In the genomic region with DNA sequence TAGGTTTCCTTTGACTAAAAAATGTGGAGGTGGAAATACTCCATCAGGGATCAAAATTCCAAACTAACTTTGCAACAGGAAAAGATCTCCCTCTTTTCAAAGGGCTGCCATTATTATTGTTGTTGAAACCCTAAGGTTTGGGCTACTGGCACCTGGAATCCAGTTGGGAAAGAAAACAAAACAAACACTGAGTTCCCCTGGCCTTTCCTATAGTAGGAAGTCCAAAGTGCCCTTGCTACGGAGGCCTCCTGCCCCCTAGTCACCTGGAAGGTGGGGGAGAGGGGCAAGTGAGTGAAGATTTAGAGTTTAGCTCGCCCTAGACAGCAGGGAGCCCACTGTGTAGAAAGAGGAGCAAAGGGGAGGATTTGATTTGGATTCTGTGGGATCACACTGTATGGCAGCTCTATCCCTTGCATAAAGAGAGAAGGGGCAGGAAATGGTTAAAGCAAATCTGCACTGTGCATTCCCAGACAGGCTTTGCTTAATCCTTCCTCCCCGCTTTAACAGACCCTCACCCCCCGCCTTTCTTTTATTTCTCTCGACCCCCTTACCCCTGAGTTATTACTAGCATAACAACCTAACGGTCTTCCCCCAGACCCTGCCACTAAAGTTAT, we compare ENCODE assay signal across 8 cellular contexts. TPM values are rescaled to one million over a fixed set of nuclear protein-coding genes. Genes with fewer than 3 reads are reported as not detected.
DNase-seq lines count a peak whose midpoint lies in the region; ATAC-seq and TF ChIP-seq lines count a peak whose summit lies in the region.

No MANE protein-coding gene starts in this region.

- WGBS in endodermal cell (ENCODE audit: insufficient coverage in 1 of 2, insufficient read length in 1 of 2), 2 experiments = 14% methylated on average over 6 of the region's 6 CpGs; no CpG with 5 or more reads in 1 of the 2 experiments

- no peak overlapping the region for H2AFZ ChIP-seq in OCI-LY7 (ENCODE audit: low read length)

- peaks cover 49 to 62% of the 10 kb centered on the region in 2 donors for H3K27me3 Mint-ChIP-seq in CD8-positive, alpha-beta memory T cell
- peaks cover 31% of the 10 kb centered on the region for H3K27me3 Mint-ChIP-seq in endodermal cell (ENCODE audit: insufficient read depth)
- peaks cover 17% of the 10 kb centered on the region for H3K27me3 Mint-ChIP-seq in osteocyte (ENCODE audit: unreplicated experiment)

- intact Hi-C loops in OCI-LY7 (cut with micrococcal nuclease; ENCODE audit: unreplicated experiment) = loop anchor here (5.0 kb wide), 1 partner anchor 428 kb away; no protein-coding TSS in a partner anchor

- no peaks in the 10 kb centered on the region for H3K36me3 ChIP-seq in CD8-positive, alpha-beta memory T cell (ENCODE audit: insufficient read depth, low read length)
- no peaks in the 10 kb centered on the region for H3K36me3 ChIP-seq in endodermal cell (ENCODE audit: control insufficient read depth, insufficient read depth, low read length)
- H3K36me3 ChIP-seq in OCI-LY7 (ENCODE audit: insufficient read depth, low read length) = no peaks in the 10 kb centered on the region

- no peak overlapping the region for H3K9ac ChIP-seq in endodermal cell (ENCODE audit: extremely low read depth, low read length, poor library complexity, severe bottlenecking)

- H3K36me3 Mint-ChIP-seq in CD8-positive, alpha-beta memory T cell = no peaks in the 10 kb centered on the region
- H3K36me3 Mint-ChIP-seq in endodermal cell (ENCODE audit: low read depth) (no peaks in the 10 kb centered on the region), osteocyte (ENCODE audit: unreplicated experiment) (peaks cover 34% of the 10 kb centered on the region)

- no peaks in the 10 kb centered on the region for H3K9me3 ChIP-seq in CD8-positive, alpha-beta memory T cell (ENCODE audit: low read length)
- H3K9me3 ChIP-seq in endodermal cell (ENCODE audit: control insufficient read depth, low read length) (no peaks in the 10 kb centered on the region), OCI-LY7 (ENCODE audit: low read length) (no peaks in the 10 kb centered on the region)

- H3K4me3 ChIP-seq in CD8-positive, alpha-beta memory T cell (ENCODE audit: low read length) = no peak overlapping the region
- H3K4me3 ChIP-seq in endodermal cell (ENCODE audit: low read length) (peak overlapping the region; percentile 88), OCI-LY7 (ENCODE audit: low read depth, low read length, poor library complexity, severe bottlenecking) (no peak overlapping the region)

- no peaks in the 10 kb centered on the region for H3K79me2 ChIP-seq in OCI-LY7 (ENCODE audit: insufficient read depth, low read depth, low read length)

- H3K27ac Mint-ChIP-seq in CD8-positive, alpha-beta memory T cell = peak overlapping the region in 2 of 8 donors; percentile 46 to 54
- H3K27ac Mint-ChIP-seq in endodermal cell = no peak overlapping the region
- peak overlapping the region; percentile 90 for H3K27ac Mint-ChIP-seq in osteocyte (ENCODE audit: unreplicated experiment)

- peaks cover 26 to 46% (median 36%) of the 10 kb centered on the region in 3 donors for H3K4me1 Mint-ChIP-seq in CD8-positive, alpha-beta memory T cell
- peaks cover 17% of the 10 kb centered on the region for H3K4me1 Mint-ChIP-seq in endodermal cell
- peaks cover 32% of the 10 kb centered on the region for H3K4me1 Mint-ChIP-seq in osteocyte (ENCODE audit: unreplicated experiment)

- H3K9me2 ChIP-seq in OCI-LY7 (ENCODE audit: insufficient read depth, low read length) = no peaks in the 10 kb centered on the region

- H3K4me3 Mint-ChIP-seq in CD8-positive, alpha-beta memory T cell = peak overlapping the region in 6 of 7 donors; percentile 70 to 87 (median 82)
- H3K4me3 Mint-ChIP-seq in endodermal cell (peak overlapping the region; percentile 92), osteocyte (ENCODE audit: unreplicated experiment) (peak overlapping the region; percentile 98)

- CTCF ChIA-PET in CD8-positive, alpha-beta memory T cell (lab: Charles Lee) = no interaction called here
- CTCF ChIA-PET in OCI-LY7 (lab: Charles Lee; ENCODE audit: unreplicated experiment) = no interaction called here

- TF ChIP-seq CTCF in endodermal cell (conservative IDR thresholded peaks at IDR 0.05) (no peak), osteocyte (IDR thresholded peaks at IDR 0.05) (no peak), OCI-LY7 (conservative IDR thresholded peaks at IDR 0.05; ENCODE audit: low read length) (no peak)

- H3K9me3 Mint-ChIP-seq in CD8-positive, alpha-beta memory T cell = peaks cover 0 to 7% (median 0%) of the 10 kb centered on the region in 5 donors
- peaks cover 3% of the 10 kb centered on the region for H3K9me3 Mint-ChIP-seq in endodermal cell
- H3K9me3 Mint-ChIP-seq in osteocyte (ENCODE audit: unreplicated experiment) = peaks cover 9% of the 10 kb centered on the region

- H3K4me1 ChIP-seq in CD8-positive, alpha-beta memory T cell (ENCODE audit: insufficient read depth, low read length) = peaks cover 9% of the 10 kb centered on the region
- H3K4me1 ChIP-seq in endodermal cell (ENCODE audit: control insufficient read depth, insufficient read depth, low read length) (peaks cover 4% of the 10 kb centered on the region), OCI-LY7 (ENCODE audit: insufficient read depth, low read length, poor library complexity, severe bottlenecking) (no peaks in the 10 kb centered on the region)

- no peak overlapping the region for H3K27ac ChIP-seq in CD8-positive, alpha-beta memory T cell (ENCODE audit: low read depth, low read length)
- H3K27ac ChIP-seq in endodermal cell (ENCODE audit: low read depth, low read length) (peak overlapping the region; percentile 90), OCI-LY7 (ENCODE audit: low read depth, low read length, poor library complexity, severe bottlenecking) (no peak overlapping the region)

- POLR2A ChIA-PET in CD8-positive, alpha-beta memory T cell (lab: Charles Lee) = no interaction called here
- POLR2A ChIA-PET in OCI-LY7 (lab: Charles Lee) = interaction anchor here (0.8 kb wide), 1 partner anchor 11 kb away, joined by 3 read pairs; no protein-coding TSS in a partner anchor

- H3K4me2 ChIP-seq in OCI-LY7 (ENCODE audit: low read length) = no peak overlapping the region

- BruUV-seq in OCI-LY7 (replicated peaks; lab: Mats Ljungman, UMichigan) = no TSS peak

- peaks cover 14% of the 10 kb centered on the region for H3K27me3 ChIP-seq in CD8-positive, alpha-beta memory T cell (ENCODE audit: insufficient read depth, low read length, poor library complexity, severe bottlenecking)
- H3K27me3 ChIP-seq in endodermal cell (ENCODE audit: control insufficient read depth, insufficient read depth, low read length, poor library complexity, severe bottlenecking) = peaks cover 25% of the 10 kb centered on the region

- no peak for DNase-seq in CD8-positive, alpha-beta memory T cell
- DNase-seq in NCI-H446 treated with DMSO at 0.1 percent for 48 hours (lab: John Stamatoyannopoulos, UW) (peak; percentile 38), endodermal cell (peak; percentile 70), osteocyte (ENCODE audit: extremely low spot score, unreplicated experiment) (no peak), SIG-M5 treated with dmso at 0.1 percent for 504 hours (lab: John Stamatoyannopoulos, UW; ENCODE audit: unreplicated experiment) (no peak), OCI-LY7 (ENCODE audit: low spot score) (no peak), globus pallidus (ENCODE audit: low spot score) (no peak)

- H4K20me1 ChIP-seq in OCI-LY7 (ENCODE audit: insufficient read depth, low read length) = no peaks in the 10 kb centered on the region

- ATAC-seq in HG02870 (IDR thresholded peaks at IDR 0.05; ENCODE audit: unreplicated experiment) = no peak

RNA-seq across cellular contexts. Expression of a gene that starts 0.7 kb away (rescaled TPM):
- total RNA-seq in CD8-positive, alpha-beta memory T cell = under 1 TPM; 0.02 to 0.04 TPM
- polyA plus RNA-seq in CD8-positive, alpha-beta memory T cell = not detected
- total RNA-seq in endodermal cell = 1 to 10 TPM in 1 of 2 donors, under 1 TPM in 1; 0.22 to 2.1 TPM
- polyA plus RNA-seq in endodermal cell (2013, experiment 1 of 2) = 11.8 TPM
- 11.8 TPM for polyA plus RNA-seq in endodermal cell (2013, experiment 2 of 2)
- 106 and 114 TPM in 2 replicates for total RNA-seq in osteocyte
- total RNA-seq in OCI-LY7 (2014; rRNA removed; shearing (Covaris generic)) = not detected in 2 replicates
- not detected in 2 replicates for total RNA-seq in OCI-LY7 (2022)

Comparison
In these comparisons a context has a peak if more than half of its experiments do, and no peak if none do; other contexts are left out.
1. DNase-seq: peak in NCI-H446 treated with DMSO at 0.1 percent for 48 hours (single experiment) and endodermal cell (single experiment); none in CD8-positive, alpha-beta memory T cell (0 of 5), osteocyte (single experiment), SIG-M5 treated with dmso at 0.1 percent for 504 hours (single experiment), OCI-LY7 (single experiment) and globus pallidus (single experiment).
2. RNA of a gene that starts 0.7 kb away (total RNA-seq): 106 to 114 TPM in osteocyte; 0.22 to 2.1 TPM in endodermal cell, 0.02 to 0.04 TPM in CD8-positive, alpha-beta memory T cell and not detected in OCI-LY7; every median in the first group is over 10 times any median in the second.
3. Peak in every context shown above with its lines, with median percentiles within 50 percentile points of each other: H3K4me3 Mint-ChIP-seq.